24 cellular contexts compared by ENCODE assay signal in genomic region chrX:13420545-13421183, GRCh38.
A peak's percentile ranks its signal among the peaks of the same experiment; 100 is the strongest.
DNase-seq lines count a peak whose midpoint lies in the region; ATAC-seq, FAIRE-seq and TF ChIP-seq lines count a peak whose summit lies in the region.
"Had no signal": no experiment of that assay in that cellular context is flagged by ENCODE, and none has a peak within 500 bp of the region (broad histone marks: within the 10 kb centered on the region; RNA-seq: fewer than 3 reads in every experiment).

No MANE protein-coding gene starts in this region.

- H3F3A ChIP-seq in GM23338 (replicated peaks; ENCODE audit: low read depth) = no peaks in the 10 kb centered on the region

- H3K4me3 ChIP-seq in left ventricle myocardium inferior = no peak overlapping the region
- H3K4me3 ChIP-seq in mesendoderm (ENCODE audit: low read length) = no peak overlapping the region
- no peak overlapping the region for H3K4me3 ChIP-seq in GM23338
- no peak overlapping the region for H3K4me3 ChIP-seq in kidney (ENCODE audit: low read length in 2 of 2)
- H3K4me3 ChIP-seq: ascending aorta, esophagus squamous epithelium, suprapubic skin had no signal

- DNase-seq in left cardiac atrium (no peak), left ventricle myocardium inferior (no peak), SK-MEL-5 (ENCODE audit: low read depth, low spot score) (peak; percentile 65), mesendoderm (no peak), GM23338 (ENCODE audit: low spot score) (no peak), kidney (no peak), HUDEP-2 (lab: John Stamatoyannopoulos, UW; ENCODE audit: unreplicated experiment in 76 of 76) (no peak)
- DNase-seq: activated CD4-positive, CD25-positive, alpha-beta regulatory T cell treated with anti-CD3 and anti-CD28 coated beads, Interleukin-2, amount 50 U/mL, for 72 hours; activated CD8-positive, alpha-beta memory T cell treated with anti-CD3 and anti-CD28 coated beads for 24 hours; activated naive CD4-positive, alpha-beta T cell treated with anti-CD3 and anti-CD28 coated beads, Interleukin-2, amount 50 U/mL, for 16 hours; activated T-cell treated with anti-CD3 and anti-CD28 coated beads, Interleukin-2, amount 50 U/mL, for 72 hours; CD4-positive, CD25-positive, alpha-beta regulatory T cell; DMS153; effector memory CD4-positive, alpha-beta T cell; esophagus squamous epithelium; GF-D8; NCI-H1092; NCI-H2081 treated with DMSO at 0.1 percent for 48 hours; NCI-H510A; T1000 had no signal

- peak overlapping the region; percentile 90 for H3K27ac Mint-ChIP-seq in stimulated activated memory B cell treated with anti-CD40 and anti-IgM and Interleukin-4, amounts not matched to agents 10 μg/mL and 1 μg/mL and 100 μg/mL, for 72 hours
- H3K27ac Mint-ChIP-seq in GM23338 = no peak overlapping the region
- H3K27ac Mint-ChIP-seq: activated T-cell treated with anti-CD3 and anti-CD28 coated beads, Interleukin-2, amount 50 U/mL, for 72 hours; CD4-positive, CD25-positive, alpha-beta regulatory T cell had no signal

- no peak overlapping the region for H2BK5ac ChIP-seq in mesendoderm (ENCODE audit: low read length)

- H3K36me3 Mint-ChIP-seq in stimulated activated memory B cell treated with anti-CD40 and anti-IgM and Interleukin-4, amounts not matched to agents 10 μg/mL and 1 μg/mL and 100 μg/mL, for 72 hours = no peaks in the 10 kb centered on the region
- no peaks in the 10 kb centered on the region; the same call in 2 of the 3 replicates for H3K36me3 Mint-ChIP-seq in GM23338 (ENCODE audit: low read depth)
- H3K36me3 Mint-ChIP-seq: CD4-positive, CD25-positive, alpha-beta regulatory T cell had no signal

- H2BK120ac ChIP-seq in mesendoderm (ENCODE audit: low read depth, low read length) = no peak overlapping the region

- no CpG with 5 or more reads among the region's 4 CpGs for WGBS in mesendoderm (ENCODE audit: extremely low coverage, insufficient coverage, low lambda C conversion rate)

- H3K27me3 ChIP-seq in left ventricle myocardium inferior (ENCODE audit: low read depth) (no peaks in the 10 kb centered on the region), mesendoderm (ENCODE audit: insufficient read depth, low read length, poor library complexity) (no peaks in the 10 kb centered on the region), GM23338 (ENCODE audit: insufficient read depth) (no peaks in the 10 kb centered on the region)
- H3K27me3 ChIP-seq: ascending aorta, esophagus squamous epithelium, neutrophil, suprapubic skin had no signal

- H3K9me3 Mint-ChIP-seq in stimulated activated memory B cell treated with anti-CD40 and anti-IgM and Interleukin-4, amounts not matched to agents 10 μg/mL and 1 μg/mL and 100 μg/mL, for 72 hours = no peaks in the 10 kb centered on the region
- H3K9me3 Mint-ChIP-seq in GM23338 = no peaks in the 10 kb centered on the region; the same call in 1 of the 3 replicates

- H3K4ac ChIP-seq in mesendoderm (ENCODE audit: low read depth, low read length) = no peak overlapping the region

- TF ChIP-seq CTCF in left ventricle myocardium inferior (IDR thresholded peaks at IDR 0.05; ENCODE audit: borderline replicate concordance) (no peak), GM23338 (conservative IDR thresholded peaks at IDR 0.05; ENCODE audit: low read depth in 2 of 2) (no peak), kidney (IDR thresholded peaks at IDR 0.05; ENCODE audit: borderline replicate concordance, extremely low read depth, insufficient read depth) (no peak)

- H3K9me2 ChIP-seq in GM23338 (ENCODE audit: insufficient read depth) = no peaks in the 10 kb centered on the region

- no peak overlapping the region for H4K5ac ChIP-seq in mesendoderm (ENCODE audit: low read length)

- ATAC-seq in left cardiac atrium (peak; percentile 27 to 50), GM23338 (no peak)
- ATAC-seq in stimulated activated memory B cell treated with anti-CD40 and anti-IgM and Interleukin-4, amounts not matched to agents 10 μg/mL and 1 μg/mL and 100 μg/mL, for 72 hours = peak; percentile 77
- ATAC-seq: activated T-cell treated with anti-CD3 and anti-CD28 coated beads, Interleukin-2, amount 50 U/mL, for 72 hours had no signal

- in situ Hi-C loops in SK-MEL-5 (cut with HindIII; ENCODE audit: low pct_unique_long_range_greater_than_20kb, low sequenced_read_pairs) = no loop called here

- peaks cover 47% of the 10 kb centered on the region for H3K4me1 Mint-ChIP-seq in stimulated activated memory B cell treated with anti-CD40 and anti-IgM and Interleukin-4, amounts not matched to agents 10 μg/mL and 1 μg/mL and 100 μg/mL, for 72 hours
- H3K4me1 Mint-ChIP-seq in GM23338 = peaks cover 9% of the 10 kb centered on the region

- H3K27ac ChIP-seq in left ventricle myocardium inferior (replicated peaks) (no peak overlapping the region), mesendoderm (ENCODE audit: low read depth, low read length) (no peak overlapping the region), GM23338 (ENCODE audit: low read depth) (no peak overlapping the region), kidney (ENCODE audit: low read depth in 2 of 2, low read length in 2 of 2) (no peak overlapping the region)
- H3K27ac ChIP-seq: ascending aorta, neutrophil, suprapubic skin had no signal

- H2AK5ac ChIP-seq in mesendoderm (ENCODE audit: low read length) = no peak overlapping the region

- no peak overlapping the region for H3K56ac ChIP-seq in mesendoderm (ENCODE audit: low read length)

- H4K20me1 ChIP-seq in GM23338 (replicated peaks; ENCODE audit: insufficient read depth) = no peaks in the 10 kb centered on the region

- H3K9ac ChIP-seq in mesendoderm (ENCODE audit: low read length) = no peak overlapping the region
- no peak overlapping the region for H3K9ac ChIP-seq in kidney (ENCODE audit: low read length in 2 of 2)

- H4K8ac ChIP-seq in mesendoderm (ENCODE audit: low read depth, low read length) = no peak overlapping the region

- H3K79me1 ChIP-seq in mesendoderm (ENCODE audit: low read length) = no peaks in the 10 kb centered on the region

- H3K4me1 ChIP-seq in left ventricle myocardium inferior (no peaks in the 10 kb centered on the region), mesendoderm (ENCODE audit: control insufficient read depth, low read depth, low read length) (no peaks in the 10 kb centered on the region), GM23338 (ENCODE audit: insufficient read depth) (no peaks in the 10 kb centered on the region), kidney (ENCODE audit: control insufficient read depth in 1 of 2, insufficient read depth in 1 of 2, low read depth in 1 of 2, low read length in 2 of 2) (no peaks in the 10 kb centered on the region)
- H3K4me1 ChIP-seq: ascending aorta, suprapubic skin had no signal

- intact Hi-C loops in left cardiac atrium (cut with DNase I) (no loop called here), left ventricle myocardium inferior (cut with micrococcal nuclease) (no loop called here), kidney (cut with DNase I) (no loop called here)

- H3K79me2 ChIP-seq in mesendoderm (ENCODE audit: control insufficient read depth, insufficient read depth, low read length) = no peaks in the 10 kb centered on the region
- H3K79me2 ChIP-seq in GM23338 (replicated peaks; ENCODE audit: insufficient read depth) = no peaks in the 10 kb centered on the region

- H3K9me3 ChIP-seq in left ventricle myocardium inferior (replicated peaks) (no peaks in the 10 kb centered on the region), kidney (ENCODE audit: control insufficient read depth in 1 of 2, low read length in 2 of 2) (no peaks in the 10 kb centered on the region)
- H3K9me3 ChIP-seq: esophagus squamous epithelium, neutrophil, suprapubic skin had no signal

- FAIRE-seq in kidney (lab: Jason Lieb, UNC) = no peak

- H2BK15ac ChIP-seq in mesendoderm (replicated peaks; ENCODE audit: low read depth) = peak overlapping the region; percentile 19

- no peak overlapping the region for H2AFZ ChIP-seq in GM23338

- H3K4me3 Mint-ChIP-seq in stimulated activated memory B cell treated with anti-CD40 and anti-IgM and Interleukin-4, amounts not matched to agents 10 μg/mL and 1 μg/mL and 100 μg/mL, for 72 hours = peak overlapping the region; percentile 7
- H3K4me3 Mint-ChIP-seq in GM23338 = no peak overlapping the region
- H3K4me3 Mint-ChIP-seq: activated T-cell treated with anti-CD3 and anti-CD28 coated beads, Interleukin-2, amount 50 U/mL, for 72 hours; CD4-positive, CD25-positive, alpha-beta regulatory T cell had no signal

- no peak overlapping the region for H3K18ac ChIP-seq in mesendoderm (ENCODE audit: low read length)

- no peaks in the 10 kb centered on the region for H3K27me3 Mint-ChIP-seq in stimulated activated memory B cell treated with anti-CD40 and anti-IgM and Interleukin-4, amounts not matched to agents 10 μg/mL and 1 μg/mL and 100 μg/mL, for 72 hours
- H3K27me3 Mint-ChIP-seq in GM23338 (ENCODE audit: insufficient read depth, low read depth, poor library complexity) = peaks cover 4% of the 10 kb centered on the region
- H3K27me3 Mint-ChIP-seq: CD4-positive, CD25-positive, alpha-beta regulatory T cell had no signal

- no peak overlapping the region for H3K23ac ChIP-seq in mesendoderm (ENCODE audit: low read length)

- H3K4me2 ChIP-seq in mesendoderm (ENCODE audit: low read length) = no peak overlapping the region
- no peak overlapping the region for H3K4me2 ChIP-seq in GM23338

- H3K36me3 ChIP-seq in left ventricle myocardium inferior (no peaks in the 10 kb centered on the region), mesendoderm (ENCODE audit: control insufficient read depth, insufficient read depth, low read length) (no peaks in the 10 kb centered on the region), GM23338 (ENCODE audit: insufficient read depth) (no peaks in the 10 kb centered on the region), kidney (ENCODE audit: control insufficient read depth in 1 of 2, insufficient read depth in 2 of 2, low read length in 2 of 2) (no peaks in the 10 kb centered on the region)
- H3K36me3 ChIP-seq: ascending aorta, esophagus squamous epithelium, neutrophil, suprapubic skin had no signal
